1 cellular context compared by ENCODE assay signal in genomic region chr2:134433469-134433868, GRCh38.
TF ChIP-seq lines count a peak whose summit lies in the region.

No MANE protein-coding gene starts in this region.

TF ChIP-seq in HepG2, 621 proteins besides CTCF, POLR2A, EP300 and RAD21 (continued from another document):
- TF ChIP-seq ZNF639 (CRISPR knock-in tag; conservative IDR thresholded peaks at IDR 0.05) (no peak), SNAPC4 (CRISPR knock-in tag; IDR thresholded peaks at IDR 0.05) (0 out of 2 replicates have a peak, but pooled peaks have one; percentile 11), ZNF414 (CRISPR knock-in tag; IDR thresholded peaks at IDR 0.05) (no peak), HIC2 (CRISPR knock-in tag; IDR thresholded peaks at IDR 0.05; ENCODE audit: low read depth) (0 out of 2 replicates have a peak, but pooled peaks have one; percentile 28), HMG20B (CRISPR knock-in tag; conservative IDR thresholded peaks at IDR 0.05) (0 out of 2 replicates have a peak, but pooled peaks have one; percentile 6), CEBPG (CRISPR knock-in tag; IDR thresholded peaks at IDR 0.05) (0 out of 2 replicates have a peak, but pooled peaks have one; percentile 35), NCOA2 (CRISPR knock-in tag; IDR thresholded peaks at IDR 0.05) (0 out of 2 replicates have a peak, but pooled peaks have one; percentile 24), AGO2 (optimal IDR thresholded peaks at IDR 0.05; ENCODE audit: low read depth, low read length) (peak; percentile 27), GATAD2A (CRISPR knock-in tag; IDR thresholded peaks at IDR 0.05) (peak; percentile 63), ARID5B (CRISPR knock-in tag; IDR thresholded peaks at IDR 0.05) (peak; percentile 41; the same call in 1 of the 2 replicates), RELA (CRISPR knock-in tag; IDR thresholded peaks at IDR 0.05) (no peak), CEBPB (IDR thresholded peaks at IDR 0.05; ENCODE audit: borderline replicate concordance, low read depth, low read length) (peak; percentile 40; the same call in 1 of the 2 replicates), IRX3 (CRISPR knock-in tag; IDR thresholded peaks at IDR 0.05; ENCODE audit: borderline replicate concordance, low read depth) (0 out of 2 replicates have a peak, but pooled peaks have one; percentile 3), RARA (CRISPR knock-in tag; IDR thresholded peaks at IDR 0.05) (0 out of 2 replicates have a peak, but pooled peaks have one; percentile 18), TFAP4 (IDR thresholded peaks at IDR 0.05; ENCODE audit: borderline replicate concordance, low read depth) (0 out of 2 replicates have a peak, but pooled peaks have one; percentile 21), TSC22D2 (CRISPR knock-in tag; IDR thresholded peaks at IDR 0.05; ENCODE audit: borderline replicate concordance) (peak; percentile 12; the same call in 1 of the 2 replicates), ZNF615 (CRISPR knock-in tag; IDR thresholded peaks at IDR 0.05; ENCODE audit: borderline replicate concordance) (0 out of 2 replicates have a peak, but pooled peaks have one; percentile 13)
